ENCODE assay signal across 27 cellular contexts in the genomic region with DNA sequence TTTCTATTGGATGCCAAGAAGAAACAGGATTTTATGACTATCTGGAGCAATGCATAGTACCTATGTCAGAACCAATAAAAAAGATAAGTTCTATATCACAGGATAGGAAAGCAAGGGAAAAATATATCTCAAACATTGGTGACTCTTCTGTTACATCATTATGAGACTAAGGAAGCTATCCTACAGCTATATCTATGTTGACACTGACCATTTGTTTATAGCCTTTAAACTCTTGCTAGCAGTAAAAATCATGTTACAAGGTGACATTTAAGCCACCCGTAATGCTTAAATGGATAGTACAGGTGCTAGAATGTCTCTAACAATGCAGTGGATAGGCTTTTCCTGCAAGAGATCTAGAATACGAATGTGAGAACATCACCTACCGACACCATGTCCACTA. TPM values are rescaled to one million over a fixed set of nuclear protein-coding genes. Genes with fewer than 3 reads are reported as not detected.
"Had no signal": no experiment of that assay in that cellular context is flagged by ENCODE, and none has a peak within 500 bp of the region (broad histone marks: within the 10 kb centered on the region; RNA-seq: fewer than 3 reads in every experiment).

No MANE protein-coding gene starts in this region.

- DNase-seq: colonic mucosa; cortex of kidney; dermis blood vessel endothelial cell; dorsolateral prefrontal cortex; effector CD4-positive, alpha-beta T cell; effector CD8-positive, alpha-beta T cell; effector memory CD4-positive, alpha-beta T cell; effector memory CD8-positive, alpha-beta T cell; endodermal cell; esophagus squamous epithelium; foreskin fibroblast; foreskin keratinocyte; foreskin melanocyte; gastrocnemius medialis; glutamatergic neuron; head of caudate nucleus; heart left ventricle; heart right ventricle had no signal

- H3K4me3 ChIP-seq: colonic mucosa, coronary artery, dorsolateral prefrontal cortex, esophagus muscularis mucosa, esophagus squamous epithelium, gastrocnemius medialis, gastroesophageal sphincter, heart left ventricle, heart right ventricle had no signal

- H3K9me3 ChIP-seq: colonic mucosa, esophagus muscularis mucosa, esophagus squamous epithelium, gastrocnemius medialis, gastroesophageal sphincter, heart left ventricle, heart right ventricle had no signal

- H3K36me3 ChIP-seq: colonic mucosa, esophagus muscularis mucosa, esophagus squamous epithelium, gastrocnemius medialis, heart left ventricle had no signal

- ATAC-seq: effector memory CD8-positive, alpha-beta T cell; esophagus mucosa; foreskin keratinocyte; gastrocnemius medialis; gastroesophageal sphincter; heart left ventricle; heart right ventricle had no signal

- H3K4me1 ChIP-seq: colonic mucosa, esophagus muscularis mucosa, gastrocnemius medialis, gastroesophageal sphincter, heart left ventricle, heart right ventricle had no signal

- FAIRE-seq: endometrium, endothelial cell of umbilical vein had no signal

- H3K27me3 ChIP-seq: colonic mucosa, dorsolateral prefrontal cortex, esophagus muscularis mucosa, esophagus squamous epithelium, foreskin keratinocyte, gastrocnemius medialis, gastroesophageal sphincter, heart left ventricle, heart right ventricle had no signal

RNA-seq across cellular contexts. Expression of a gene that starts 28.6 kb away (rescaled TPM):
- total RNA-seq: colonic mucosa, dermis microvascular lymphatic vessel endothelial cell, endodermal cell, esophagus muscularis mucosa, fibroblast of lung, frontal cortex, gastrocnemius medialis had no signal
- polyA plus RNA-seq: endothelial cell of umbilical vein, heart left ventricle had no signal
